8 cellular contexts compared by ENCODE assay signal in the genomic region with DNA sequence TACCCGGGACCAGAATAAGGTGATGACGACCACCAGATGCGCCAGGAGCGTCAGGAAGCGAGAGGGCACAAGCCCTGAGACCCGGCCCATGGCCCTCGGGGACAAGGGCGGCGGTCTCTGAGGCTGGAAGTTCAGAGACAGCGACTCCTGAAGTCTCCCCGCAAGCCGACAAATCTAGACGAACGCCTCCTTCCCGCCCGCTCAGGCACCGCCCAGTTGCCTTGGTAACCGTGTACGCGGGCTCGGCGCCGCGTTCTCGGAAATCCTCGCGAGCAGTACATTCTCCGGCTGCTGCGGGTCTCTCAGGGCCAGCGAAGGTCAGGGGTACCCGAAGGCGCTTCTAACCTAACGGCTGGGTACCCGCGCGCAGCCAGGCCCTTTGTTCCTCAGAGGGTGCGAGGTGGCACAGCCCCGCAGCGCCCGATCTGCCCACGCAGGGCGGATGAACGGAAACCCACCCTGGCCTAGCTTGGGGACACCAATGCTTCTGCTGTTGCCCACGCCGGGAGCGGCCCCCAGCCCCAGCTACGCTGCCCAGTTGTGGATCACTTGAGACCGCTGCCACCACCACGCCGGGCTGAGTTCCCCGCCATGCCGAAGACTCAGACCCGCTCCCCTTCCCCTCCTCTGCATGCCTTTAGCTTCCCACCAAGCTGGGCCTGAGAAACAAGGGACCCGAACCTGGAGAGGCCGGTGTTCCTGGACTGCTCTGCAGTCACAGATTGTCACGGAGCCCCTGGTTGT. TPM values are rescaled to one million over a fixed set of nuclear protein-coding genes. Genes with fewer than 3 reads are reported as not detected.
A peak's percentile ranks its signal among the peaks of the same experiment; 100 is the strongest.
DNase-seq lines count a peak whose midpoint lies in the region; ATAC-seq, FAIRE-seq and TF ChIP-seq lines count a peak whose summit lies in the region.

A gene (minus strand): TSS at position 184 of the 744 bp plus-strand sequence. CDS start 94 bp downstream, at position 90.

- peaks cover 0 to 4% of the 10 kb centered on the region in 2 donors for H3K4me1 ChIP-seq in lung (ENCODE audit: control insufficient read depth in 2 of 2, insufficient read depth in 2 of 2, low read length in 2 of 2)

- ATAC-seq in HG03135 (IDR thresholded peaks at IDR 0.05; ENCODE audit: unreplicated experiment) (peak; percentile 41), lung (ENCODE audit: insufficient read depth, low FRiP score) (peak; percentile 58), HG03025 (IDR thresholded peaks at IDR 0.05; ENCODE audit: low FRiP score, unreplicated experiment) (no peak)

- no peak for TF ChIP-seq CTCF in lung (IDR thresholded peaks at IDR 0.05; ENCODE audit: control extremely low read depth, extremely low read depth)

- 2 to 3% methylated on average over 56 of the region's 56 CpGs for WGBS in lung, 2 donors

- H3K4me3 ChIP-seq in lung, result peak within 1 kb of the TSS; percentile 55

- H3K36me3 ChIP-seq in lung (ENCODE audit: control insufficient read depth in 2 of 2, insufficient read depth in 2 of 2, low read length in 2 of 2), result no peaks in the 10 kb centered on the region

- TF ChIP-seq POLR2A in GM12891 (IDR thresholded peaks at IDR 0.05; ENCODE audit: low read depth, low read length), result no peak

- peak; percentile 86 for DNase-seq in GM12891 (ENCODE audit: insufficient read length, low spot score)
- peak; percentile 96 for DNase-seq in NCI-H82 (lab: John Stamatoyannopoulos, UW)
- peak; percentile 62 to 83 for DNase-seq in activated CD8-positive, alpha-beta memory T cell treated with anti-CD3 and anti-CD28 coated beads for 1 hour (ENCODE audit: extremely low read depth in 1 of 2, low read depth in 1 of 2)
- peak; percentile 79 for DNase-seq in effector CD8-positive, alpha-beta T cell (lab: John Stamatoyannopoulos, UW)
- peak; percentile 88 for DNase-seq in lung (ENCODE audit: low spot score)
- peak; percentile 78 to 86 (median 80) for DNase-seq in stimulated activated CD4-positive, alpha-beta T cell treated with anti-CD3 and anti-CD28 coated beads, TNF-alpha, amount 100 ng/mL, for 24 hours (ENCODE audit: low read depth in 3 of 3)

- H3K27ac ChIP-seq in lung (ENCODE audit: low read depth in 1 of 2, low read length in 1 of 2), result peak within 1 kb of the TSS; percentile 71 to 87

- H3K9me3 ChIP-seq in lung (ENCODE audit: control insufficient read depth in 2 of 2, insufficient read depth in 1 of 2, low read length in 1 of 2), result no peaks in the 10 kb centered on the region

- peak; percentile 84 for FAIRE-seq in GM12891 (lab: Jason Lieb, UNC)

- no peaks in the 10 kb centered on the region for H3K27me3 ChIP-seq in lung (ENCODE audit: control insufficient read depth, insufficient read depth)

TF ChIP-seq in GM12891, 5 proteins besides CTCF, POLR2A, EP300 and RAD21:
- TF ChIP-seq SPI1 (IDR thresholded peaks at IDR 0.05; ENCODE audit: low read depth, low read length), result no peak
- TF ChIP-seq POU2F2 (IDR thresholded peaks at IDR 0.05; ENCODE audit: low read depth, low read length), result no peak
- TF ChIP-seq POLR2AphosphoS5 (IDR thresholded peaks at IDR 0.05; ENCODE audit: low read depth, low read length), result no peak
- TF ChIP-seq TAF1 (IDR thresholded peaks at IDR 0.05; ENCODE audit: low read depth, low read length), result no peak
- no peak for TF ChIP-seq PAX5 (IDR thresholded peaks at IDR 0.05; ENCODE audit: insufficient read depth, low read length, severe bottlenecking)

RNA-seq across cellular contexts. Expression of the gene that starts here (rescaled TPM):
- polyA plus RNA-seq in GM12891 (2012; ENCODE audit: low read depth, missing spikeins), result 14.7 TPM
- 10 to 100 TPM; 24.4 to 33.1 TPM for total RNA-seq in lung
- 10 to 100 TPM; 13.2 to 19.0 TPM for polyA plus RNA-seq in lung
